In the genomic region with DNA sequence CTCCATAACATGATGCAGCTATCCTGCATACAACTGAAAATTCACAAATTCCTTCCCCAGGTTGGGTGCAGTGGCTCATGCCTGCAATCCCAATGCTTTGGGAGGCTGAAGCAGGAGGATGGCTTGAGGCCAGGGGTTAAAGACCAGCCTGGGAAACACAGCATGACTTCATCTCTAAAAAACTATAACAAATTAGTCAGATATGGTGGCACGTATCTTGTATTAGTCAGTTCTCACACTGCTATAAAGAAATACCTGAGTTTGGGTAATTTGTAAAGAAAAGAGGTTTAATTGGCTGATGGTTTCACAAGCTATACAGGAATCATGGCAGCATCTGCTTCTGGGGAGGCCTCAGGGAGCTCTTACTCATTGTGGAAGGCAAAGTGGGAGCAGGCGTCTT, we compare ENCODE assay signal across 24 cellular contexts. TPM values are rescaled to one million over a fixed set of nuclear protein-coding genes. Genes with fewer than 3 reads are reported as not detected.
DNase-seq lines count a peak whose midpoint lies in the region; ATAC-seq, FAIRE-seq and TF ChIP-seq lines count a peak whose summit lies in the region.
"Had no signal": no experiment of that assay in that cellular context is flagged by ENCODE, and none has a peak within 500 bp of the region (broad histone marks: within the 10 kb centered on the region; RNA-seq: fewer than 3 reads in every experiment).

No MANE protein-coding gene starts in this region.

- H3K4me1 ChIP-seq in mammary epithelial cell (ENCODE audit: insufficient read depth, low read length): no peaks in the 10 kb centered on the region
- H3K4me1 ChIP-seq: psoas muscle, upper lobe of right lung had no signal

- in situ Hi-C loops in mammary epithelial cell (cut with MboI; ENCODE audit: low sequenced_read_pairs in 2 of 2): no loop called here

- POLR2A ChIA-PET in BJ (lab: Charles Lee): interaction anchor here (0.6 kb wide), 1 partner anchor 14 kb away, joined by 20 read pairs; no protein-coding TSS in a partner anchor
- POLR2A ChIA-PET in CD4-positive, alpha-beta T cell (lab: Charles Lee): no interaction called here

- dilution Hi-C loops in mammary epithelial cell (cut with HindIII; ENCODE audit: low sequenced_read_pairs): no loop called here

- H4K20me1 ChIP-seq in mammary epithelial cell (ENCODE audit: insufficient read depth, low read length): no peaks in the 10 kb centered on the region
- H4K20me1 ChIP-seq: BLaER1 treated with 17β-estradiol and CSF1 and Interleukin-3, amounts not matched to agents 10 nM and 100 nM had no signal

- H3K9ac ChIP-seq in mammary epithelial cell (ENCODE audit: insufficient read depth, low read length): no peak overlapping the region
- H3K9ac ChIP-seq: BLaER1 treated with 17β-estradiol and CSF1 and Interleukin-3, amounts not matched to agents 10 nM and 100 nM had no signal

- H3K27me3 ChIP-seq in BJ (ENCODE audit: control insufficient read depth, insufficient read depth, low read length): no peaks in the 10 kb centered on the region
- H3K27me3 ChIP-seq in mammary epithelial cell (ENCODE audit: insufficient read depth, low read length): no peaks in the 10 kb centered on the region
- H3K27me3 ChIP-seq in CD4-positive, alpha-beta T cell (ENCODE audit: control insufficient read depth, insufficient read depth, low read length): no peaks in the 10 kb centered on the region
- H3K27me3 ChIP-seq: BLaER1 treated with 17β-estradiol and CSF1 and Interleukin-3, amounts not matched to agents 10 nM and 100 nM; upper lobe of right lung had no signal

- WGBS in mammary epithelial cell (ENCODE audit: low coverage, missing lambda C conversion rate): 70% methylated on average over 2 of the region's 2 CpGs

- no peak for FAIRE-seq in GM19239 (lab: Jason Lieb, UNC)

- H3K36me3 ChIP-seq in BJ (ENCODE audit: control insufficient read depth, insufficient read depth, low read length) (no peaks in the 10 kb centered on the region), mammary epithelial cell (ENCODE audit: insufficient read depth, low read length) (no peaks in the 10 kb centered on the region)
- H3K36me3 ChIP-seq: BLaER1 treated with 17β-estradiol and CSF1 and Interleukin-3, amounts not matched to agents 10 nM and 100 nM; upper lobe of right lung had no signal

- H3K79me2 ChIP-seq in mammary epithelial cell (ENCODE audit: insufficient read depth, low read length): no peaks in the 10 kb centered on the region

- H3K4me2 ChIP-seq in mammary epithelial cell (ENCODE audit: insufficient read depth, low read depth, low read length): no peak overlapping the region
- H3K4me2 ChIP-seq: BLaER1 treated with 17β-estradiol and CSF1 and Interleukin-3, amounts not matched to agents 10 nM and 100 nM had no signal

- no peak for ATAC-seq in CD4-positive, alpha-beta T cell (ENCODE audit: poor library complexity)
- no peak for ATAC-seq in HG03196 (IDR thresholded peaks at IDR 0.05; ENCODE audit: unreplicated experiment)
- ATAC-seq: left lobe of liver, psoas muscle, upper lobe of right lung had no signal

- H3K27ac Mint-ChIP-seq in CD4-positive, alpha-beta T cell: no peak overlapping the region
- H3K27ac Mint-ChIP-seq: activated CD4-positive, alpha-beta T cell treated with anti-CD3 and anti-CD28 coated beads, Interleukin-2, amount 10 ng/mL, durations not matched to agents 24 days and 14 days; T-helper 2 cell treated with Interferon-gamma antibody and Interleukin-4, amounts not matched to agents 5 μg/mL and 100 μg/mL, for 36 hours had no signal

- H3K4me3 Mint-ChIP-seq in CD4-positive, alpha-beta T cell: no peak overlapping the region
- H3K4me3 Mint-ChIP-seq: activated CD4-positive, alpha-beta T cell treated with anti-CD3 and anti-CD28 coated beads, Interleukin-2, amount 10 ng/mL, durations not matched to agents 24 days and 14 days; T-helper 2 cell treated with Interferon-gamma antibody and Interleukin-4, amounts not matched to agents 5 μg/mL and 100 μg/mL, for 36 hours had no signal

- peaks cover 11% of the 10 kb centered on the region for H3K4me1 Mint-ChIP-seq in CD4-positive, alpha-beta T cell (ENCODE audit: low read depth)
- H3K4me1 Mint-ChIP-seq: activated CD4-positive, alpha-beta T cell treated with anti-CD3 and anti-CD28 coated beads, Interleukin-2, amount 10 ng/mL, durations not matched to agents 24 days and 14 days had no signal

- H3K9me3 ChIP-seq in mammary epithelial cell (replicated peaks; ENCODE audit: insufficient read depth, low read length): no peaks in the 10 kb centered on the region
- no peaks in the 10 kb centered on the region for H3K9me3 ChIP-seq in CD4-positive, alpha-beta T cell (ENCODE audit: control insufficient read depth, low read length)
- H3K9me3 ChIP-seq: psoas muscle, upper lobe of right lung had no signal

- H3K9me3 Mint-ChIP-seq in CD4-positive, alpha-beta T cell: no peaks in the 10 kb centered on the region
- H3K9me3 Mint-ChIP-seq: activated CD4-positive, alpha-beta T cell treated with anti-CD3 and anti-CD28 coated beads, Interleukin-2, amount 10 ng/mL, durations not matched to agents 24 days and 14 days; T-helper 2 cell treated with Interferon-gamma antibody and Interleukin-4, amounts not matched to agents 5 μg/mL and 100 μg/mL, for 36 hours had no signal

- DNase-seq in BJ (ENCODE audit: low read depth) (peak; percentile 22), HS-27A (ENCODE audit: low read depth) (peak; percentile 33), mammary epithelial cell (peak; percentile 63), glomerular visceral epithelial cell (ENCODE audit: extremely low spot score) (peak; percentile 31), GM19239 (ENCODE audit: insufficient read length, low spot score) (no peak), DMS153 treated with DMSO at 0.1 percent for 48 hours (lab: John Stamatoyannopoulos, UW; ENCODE audit: unreplicated experiment) (no peak)
- DNase-seq in CD4-positive, alpha-beta T cell: no peak
- DNase-seq: activated CD4-positive, alpha-beta T cell treated with anti-CD3 and anti-CD28 coated beads, Interleukin-2, amount 10 ng/mL, durations not matched to agents 24 days and 14 days; activated naive CD4-positive, alpha-beta T cell; activated T-cell treated with anti-CD3 and anti-CD28 coated beads, Interleukin-2, amount 50 U/mL, for 48 hours; Calu3; GOT3; KG1; NCI-H1694 treated with DMSO at 0.1 percent for 48 hours; NCI-H2171; NCI-H526; psoas muscle; RPMI8226; upper lobe of right lung had no signal

- CTCF ChIA-PET in BJ (lab: Yijun Ruan, JAX) (interaction anchor here (1.5 kb wide), 1 partner anchor 15 kb away, joined by 4 read pairs; no protein-coding TSS in a partner anchor), mammary epithelial cell (lab: Charles Lee; ENCODE audit: low non-redundant PET) (interaction anchor here (0.7 kb wide), 1 partner anchor 1027 kb away, joined by 3 read pairs; no protein-coding TSS in a partner anchor)
- CTCF ChIA-PET in CD4-positive, alpha-beta T cell (lab: Charles Lee): no interaction called here

- intact Hi-C loops in mammary epithelial cell (cut with micrococcal nuclease): loop anchor here (5.0 kb wide), 1 partner anchor 104 kb away; no protein-coding TSS in a partner anchor
- intact Hi-C loops in CD4-positive, alpha-beta T cell (cut with DNase I, micrococcal nuclease): no loop called here

- no peaks in the 10 kb centered on the region for H3K36me3 Mint-ChIP-seq in CD4-positive, alpha-beta T cell (ENCODE audit: low read depth)

- H3K4me3 ChIP-seq in BJ (ENCODE audit: low read depth, low read length) (no peak overlapping the region), mammary epithelial cell (replicated peaks in 1 of 3; ENCODE audit: insufficient read depth in 1 of 3, low read depth in 2 of 3, low read length in 3 of 3) (no peak overlapping the region)
- H3K4me3 ChIP-seq: BLaER1 treated with 17β-estradiol and CSF1 and Interleukin-3, amounts not matched to agents 10 nM and 100 nM; psoas muscle; upper lobe of right lung had no signal

- BruUV-seq in mammary epithelial cell (replicated peaks; lab: Mats Ljungman, UMichigan): no TSS peak

- no peak overlapping the region for H3K27ac ChIP-seq in mammary epithelial cell (ENCODE audit: insufficient read depth, low read depth, low read length)
- no peak overlapping the region for H3K27ac ChIP-seq in CD4-positive, alpha-beta T cell (ENCODE audit: low read depth, low read length)
- H3K27ac ChIP-seq: BLaER1 treated with 17β-estradiol and CSF1 and Interleukin-3, amounts not matched to agents 10 nM and 100 nM; psoas muscle; upper lobe of right lung; VCaP had no signal

- no peak overlapping the region for H2AFZ ChIP-seq in mammary epithelial cell (ENCODE audit: low read depth, low read length)

- H3K27me3 Mint-ChIP-seq in CD4-positive, alpha-beta T cell: no peaks in the 10 kb centered on the region
- H3K27me3 Mint-ChIP-seq: activated CD4-positive, alpha-beta T cell treated with anti-CD3 and anti-CD28 coated beads, Interleukin-2, amount 10 ng/mL, durations not matched to agents 24 days and 14 days had no signal

- TF ChIP-seq CTCF in BJ (IDR thresholded peaks at IDR 0.05; ENCODE audit: insufficient read depth, low read depth, low read length) (no peak), mammary epithelial cell (conservative IDR thresholded peaks at IDR 0.05 in 1 of 2, IDR thresholded peaks at IDR 0.05 in 1 of 2; ENCODE audit: extremely low read depth in 1 of 2, insufficient read depth in 1 of 2, low read depth in 1 of 2, low read length in 2 of 2) (no peak)
- TF ChIP-seq CTCF in CD4-positive, alpha-beta T cell (IDR thresholded peaks at IDR 0.05): no peak

RNA-seq across cellular contexts. Expression of a gene that starts 56.4 kb away (rescaled TPM):
- polyA plus RNA-seq in BJ (2011; rRNA removed) (4.7 and 5.4 TPM in 2 replicates), mammary epithelial cell (3.7 TPM)
- 8.1 and 10.4 TPM in 2 replicates for polyA minus RNA-seq in BJ (2011; rRNA and poly(A)+ RNA removed)
- total RNA-seq in mammary epithelial cell: 10 to 100 TPM; 17.1 to 33.3 TPM
- 18.0 TPM for polyA minus RNA-seq in mammary epithelial cell
- 1 to 10 TPM; 2.7 TPM for total RNA-seq in CD4-positive, alpha-beta T cell

Comparison
In these comparisons a context has a peak if more than half of its experiments do, and no peak if none do; other contexts are left out.
1. DNase-seq: peak in BJ (single experiment), HS-27A (single experiment), mammary epithelial cell (single experiment) and glomerular visceral epithelial cell (single experiment); none in CD4-positive, alpha-beta T cell (0 of 10), GM19239 (single experiment) and DMS153 treated with DMSO at 0.1 percent for 48 hours (single experiment).
2. RNA of a gene that starts 56.4 kb away (total RNA-seq): 17.1 to 33.3 TPM in mammary epithelial cell; 2.7 TPM in CD4-positive, alpha-beta T cell; every median in the first group is over 4 times any median in the second.